ENCODE assay signal across 8 cellular contexts in genomic region chr19:50909240-50910070, GRCh38. TPM values are rescaled to one million over a fixed set of nuclear protein-coding genes. Genes with fewer than 3 reads are reported as not detected.
DNase-seq lines count a peak whose midpoint lies in the region; ATAC-seq and FAIRE-seq lines count a peak whose summit lies in the region.

No MANE protein-coding gene starts in this region.

- no peak overlapping the region for H3K4me3 Mint-ChIP-seq in activated T-cell treated with anti-CD3 and anti-CD28 coated beads, Interleukin-2, amount 50 U/mL, for 4 hours

- no peaks in the 10 kb centered on the region for H3K36me3 Mint-ChIP-seq in activated T-cell treated with anti-CD3 and anti-CD28 coated beads, Interleukin-2, amount 50 U/mL, for 4 hours (ENCODE audit: insufficient read depth)

- DNase-seq in ACHN: peak; percentile 41
- no peak for DNase-seq in GM18507 (ENCODE audit: extremely low spot score, insufficient read length, low read depth)
- peak; percentile 79 for DNase-seq in NCI-H1436 (lab: John Stamatoyannopoulos, UW)
- DNase-seq in activated T-cell treated with anti-CD3 and anti-CD28 coated beads, Interleukin-2, amount 50 U/mL, for 4 hours: no peak
- no peak for DNase-seq in left lobe of liver (ENCODE audit: low spot score)
- peak; percentile 49 for DNase-seq in ureter (ENCODE audit: low spot score)
- no peak for DNase-seq in NCI-H1092 treated with DMSO at 0.1 percent for 48 hours (lab: John Stamatoyannopoulos, UW)

- FAIRE-seq in GM18507 (lab: Jason Lieb, UNC): peak; percentile 52

- no peaks in the 10 kb centered on the region for H3K9me3 Mint-ChIP-seq in activated T-cell treated with anti-CD3 and anti-CD28 coated beads, Interleukin-2, amount 50 U/mL, for 4 hours

- ATAC-seq in activated T-cell treated with anti-CD3 and anti-CD28 coated beads, Interleukin-2, amount 50 U/mL, for 4 hours: peak; percentile 46 to 53
- peak; percentile 25 for ATAC-seq in left lobe of liver
- no peak for ATAC-seq in HG03025 (IDR thresholded peaks at IDR 0.05; ENCODE audit: low FRiP score, unreplicated experiment)

- in situ Hi-C loops in ACHN (cut with HindIII; ENCODE audit: low pct_ligation_motif_present, low pct_unique_long_range_greater_than_20kb, low sequenced_read_pairs): no loop called here

- H3K4me1 Mint-ChIP-seq in activated T-cell treated with anti-CD3 and anti-CD28 coated beads, Interleukin-2, amount 50 U/mL, for 4 hours (ENCODE audit: low read depth): peaks cover 4% of the 10 kb centered on the region

- peaks cover 65% of the 10 kb centered on the region for H3K27me3 Mint-ChIP-seq in activated T-cell treated with anti-CD3 and anti-CD28 coated beads, Interleukin-2, amount 50 U/mL, for 4 hours (ENCODE audit: low read depth)

RNA-seq across cellular contexts. Expression of gene KLK4, which starts 1.7 kb away (rescaled TPM):
- total RNA-seq in activated T-cell treated with anti-CD3 and anti-CD28 coated beads, Interleukin-2, amount 50 U/mL, for 4 hours: not detected
- total RNA-seq in left lobe of liver: not detected
- total RNA-seq in ureter: not detected

RNA-seq across cellular contexts. Expression of gene KLK2, which starts 36.2 kb away (rescaled TPM):
- not detected for total RNA-seq in activated T-cell treated with anti-CD3 and anti-CD28 coated beads, Interleukin-2, amount 50 U/mL, for 4 hours
- total RNA-seq in left lobe of liver (not detected), ureter (not detected)

RNA-seq across cellular contexts. Expression of gene KLK5, which starts 43.4 kb away (rescaled TPM):
- total RNA-seq in activated T-cell treated with anti-CD3 and anti-CD28 coated beads, Interleukin-2, amount 50 U/mL, for 4 hours: not detected
- not detected for total RNA-seq in left lobe of liver
- not detected for total RNA-seq in ureter

RNA-seq across cellular contexts. Expression of gene KLK3, which starts 54.7 kb away (rescaled TPM):
- not detected for total RNA-seq in activated T-cell treated with anti-CD3 and anti-CD28 coated beads, Interleukin-2, amount 50 U/mL, for 4 hours
- total RNA-seq in left lobe of liver (not detected), ureter (not detected)

RNA-seq across cellular contexts. Expression of gene KLK6, which starts 59.9 kb away (rescaled TPM):
- total RNA-seq in activated T-cell treated with anti-CD3 and anti-CD28 coated beads, Interleukin-2, amount 50 U/mL, for 4 hours: not detected
- total RNA-seq in left lobe of liver: not detected
- total RNA-seq in ureter: not detected

Comparison
In these comparisons a context has a peak if more than half of its experiments do, and no peak if none do; other contexts are left out.
1. DNase-seq: peak in ACHN (single experiment), NCI-H1436 (single experiment) and ureter (single experiment); none in GM18507 (single experiment), activated T-cell treated with anti-CD3 and anti-CD28 coated beads, Interleukin-2, amount 50 U/mL, for 4 hours (single experiment), left lobe of liver (single experiment) and NCI-H1092 treated with DMSO at 0.1 percent for 48 hours (single experiment).